Comparison of ENCODE assay signal across 30 cellular contexts in the genomic region with DNA sequence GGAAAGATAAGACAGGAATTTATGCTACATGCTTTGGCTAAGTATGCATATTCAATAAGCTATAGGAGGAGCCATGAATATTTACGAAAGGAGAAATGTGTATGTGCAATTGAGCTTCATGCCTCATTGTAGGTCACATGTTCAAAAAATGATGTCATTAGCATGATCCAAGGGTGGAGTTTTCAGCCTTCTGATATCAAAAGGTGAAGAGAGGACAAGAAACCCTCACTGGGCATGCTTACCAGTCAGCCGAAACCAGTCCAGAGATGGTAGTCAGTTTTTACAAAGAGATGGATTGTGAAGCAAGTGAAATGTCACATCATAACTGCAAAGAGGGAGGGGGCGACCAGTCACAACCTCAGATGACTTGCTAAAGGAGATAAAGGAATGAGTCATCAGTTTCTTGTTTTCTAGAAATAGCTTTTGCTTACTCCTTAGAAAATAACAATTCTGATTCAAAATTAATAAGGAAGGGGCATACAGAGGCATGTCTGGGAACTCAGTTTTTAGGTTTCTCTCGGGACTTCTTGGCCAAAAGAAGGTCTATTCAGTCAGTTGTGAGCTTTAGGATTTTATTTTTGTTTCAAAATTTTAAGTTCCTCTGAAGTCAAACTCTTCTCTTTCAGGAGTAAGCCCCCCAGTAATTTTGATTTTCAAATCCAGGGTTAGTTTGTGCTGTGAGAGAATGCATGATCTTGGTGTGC.
DNase-seq lines count a peak whose midpoint lies in the region; ATAC-seq and TF ChIP-seq lines count a peak whose summit lies in the region.
"Had no signal": no experiment of that assay in that cellular context is flagged by ENCODE, and none has a peak within 500 bp of the region (broad histone marks: within the 10 kb centered on the region; RNA-seq: fewer than 3 reads in every experiment).

No MANE protein-coding gene starts in this region.

- no TSS peak for BruUV-seq in PC-3 (replicated peaks; lab: Mats Ljungman, UMichigan)

- CTCF ChIA-PET in HEK293 (lab: Yijun Ruan, JAX) (no interaction called here), PC-3 (lab: Charles Lee) (no interaction called here)

- peak; percentile 3 for DNase-seq in GM13977 (ENCODE audit: low spot score)
- peak; percentile 9 for DNase-seq in PC-3
- peak; percentile 12 for DNase-seq in hepatocyte (ENCODE audit: low spot score)
- DNase-seq in activated CD4-positive, CD25-positive, alpha-beta regulatory T cell (lab: John Stamatoyannopoulos, UW) = no peak
- DNase-seq in T-helper 9 cell = no peak
- DNase-seq in NOMO-1 (lab: John Stamatoyannopoulos, UW; ENCODE audit: unreplicated experiment in 2 of 2) = no peak
- DNase-seq: activated CD4-positive, alpha-beta T cell treated with anti-CD3 and anti-CD28 coated beads, Interleukin-2, amount 10 ng/mL, durations not matched to agents 7 days and 5 days; activated gamma-delta T cell; activated naive CD8-positive, alpha-beta T cell treated with anti-CD3 and anti-CD28 coated beads, Interleukin-2, amount 50 U/mL, for 24 hours; activated T-cell treated with anti-CD3 and anti-CD28 coated beads, Interleukin-2, amount 50 U/mL, for 24 hours; CD4-positive, alpha-beta T cell; central memory CD4-positive, alpha-beta T cell; DMS 273 treated with DMSO at 0.1 percent for 48 hours; gastrocnemius medialis; left ventricle myocardium superior; MM.1S; naive thymus-derived CD4-positive, alpha-beta T cell; NCI-H1417; NCI-H2029 treated with DMSO at 0.1 percent for 48 hours; NCI-H748 treated with DMSO at 0.1 percent for 48 hours; occipital lobe; psoas muscle; stimulated activated CD4-positive, alpha-beta T cell treated with anti-CD3 and anti-CD28 coated beads, Interleukin-15, amount 100 ng/mL, for 24 hours; stimulated activated naive CD8-positive, alpha-beta T cell treated with anti-CD3 and anti-CD28 coated beads, Interleukin-15, Interleukin-2, amounts not matched to agents 100 U/mL and 50 U/mL, for 24 hours; testis; uterus; WERI-Rb-1 had no signal

- ATAC-seq in PC-3 (0 out of 2 replicates have a peak, but pooled peaks have one; percentile 15), HG03196 (IDR thresholded peaks at IDR 0.05; ENCODE audit: unreplicated experiment) (no peak)
- ATAC-seq: activated naive CD8-positive, alpha-beta T cell treated with anti-CD3 and anti-CD28 coated beads, Interleukin-2, amount 50 U/mL, for 24 hours; gastrocnemius medialis; left ventricle myocardium superior; naive thymus-derived CD4-positive, alpha-beta T cell; psoas muscle; SK-N-SH treated with all-trans-retinoic acid at 6 μM for 48 hours; stimulated activated naive CD8-positive, alpha-beta T cell treated with anti-CD3 and anti-CD28 coated beads, Interleukin-15, Interleukin-2, amounts not matched to agents 100 U/mL and 50 U/mL, for 24 hours had no signal

- intact Hi-C loops in PC-3 (cut with micrococcal nuclease) = no loop called here

- in situ Hi-C loops in GM13977 (cut with MboI; ENCODE audit: low pct_unique_long_range_greater_than_20kb, low sequenced_read_pairs, unreplicated experiment) = no loop called here

- TF ChIP-seq CTCF in GM13977 (IDR thresholded peaks at IDR 0.05; ENCODE audit: extremely low read depth, insufficient read depth, missing control alignments) = no peak
- no peak for TF ChIP-seq CTCF in HEK293 (tag by site-specific recombination; IDR thresholded peaks at IDR 0.05)
- no peak for TF ChIP-seq CTCF in PC-3 (conservative IDR thresholded peaks at IDR 0.05; ENCODE audit: low read depth, low read length)
- no peak for TF ChIP-seq CTCF in hepatocyte (IDR thresholded peaks at IDR 0.05; ENCODE audit: poor library complexity)

- H3K9me3 ChIP-seq in HEK293 (ENCODE audit: control insufficient read depth, insufficient read depth, low read depth, low read length) = no peaks in the 10 kb centered on the region
- H3K9me3 ChIP-seq in PC-3 (ENCODE audit: low read length) = no peaks in the 10 kb centered on the region
- H3K9me3 ChIP-seq in hepatocyte (ENCODE audit: low read depth) = no peaks in the 10 kb centered on the region
- H3K9me3 ChIP-seq: gastrocnemius medialis, psoas muscle, testis, uterus had no signal

- H3K4me2 ChIP-seq in PC-3 (ENCODE audit: low read length) = no peak overlapping the region
- no peak overlapping the region for H3K4me2 ChIP-seq in hepatocyte

- H3K4me1 ChIP-seq in HEK293 (ENCODE audit: control insufficient read depth, insufficient read depth, low read length) (no peaks in the 10 kb centered on the region), PC-3 (ENCODE audit: insufficient read depth, low read length) (peaks cover 5% of the 10 kb centered on the region; the same call in 1 of the 2 replicates), hepatocyte (ENCODE audit: insufficient read depth) (no peaks in the 10 kb centered on the region)
- H3K4me1 ChIP-seq: gastrocnemius medialis, psoas muscle, testis, uterus had no signal

- H2AFZ ChIP-seq in PC-3 (ENCODE audit: low read length) (no peak overlapping the region), hepatocyte (no peak overlapping the region)

- H3K27ac ChIP-seq in HEK293 (ENCODE audit: extremely low read depth, low read depth, low read length) (no peak overlapping the region), PC-3 (ENCODE audit: low read length) (no peak overlapping the region), hepatocyte (peak overlapping the region; percentile 22)
- H3K27ac ChIP-seq: gastrocnemius medialis, psoas muscle, testis, uterus, WERI-Rb-1 had no signal

- no peak overlapping the region for H3K9ac ChIP-seq in PC-3 (ENCODE audit: low read length)

- H3K27me3 ChIP-seq in PC-3 (ENCODE audit: low read length) (peaks cover 10% of the 10 kb centered on the region; the same call in 1 of the 2 replicates), hepatocyte (no peaks in the 10 kb centered on the region)
- H3K27me3 ChIP-seq: gastrocnemius medialis, testis, uterus had no signal

- H3K36me3 ChIP-seq in HEK293 (ENCODE audit: control insufficient read depth in 2 of 2, insufficient read depth in 1 of 2, low read length in 2 of 2) (no peaks in the 10 kb centered on the region), PC-3 (ENCODE audit: low read depth, low read length) (no peaks in the 10 kb centered on the region), hepatocyte (replicated peaks; ENCODE audit: insufficient read depth, low read depth) (no peaks in the 10 kb centered on the region)
- H3K36me3 ChIP-seq: gastrocnemius medialis, uterus, WERI-Rb-1 had no signal

- H3K79me2 ChIP-seq in PC-3 (ENCODE audit: low read length) = no peaks in the 10 kb centered on the region
- no peaks in the 10 kb centered on the region for H3K79me2 ChIP-seq in hepatocyte

- no peaks in the 10 kb centered on the region for H3K9me2 ChIP-seq in PC-3 (replicated peaks; ENCODE audit: low read length)
- no peaks in the 10 kb centered on the region for H3K9me2 ChIP-seq in hepatocyte (replicated peaks; ENCODE audit: insufficient read depth)

- H3K4me3 ChIP-seq in HEK293 (ENCODE audit: low read depth, low read length) = no peak overlapping the region
- H3K4me3 ChIP-seq in PC-3 (ENCODE audit: low read length) = no peak overlapping the region
- H3K4me3 ChIP-seq in hepatocyte = no peak overlapping the region
- H3K4me3 ChIP-seq: gastrocnemius medialis, psoas muscle, testis, uterus had no signal

- POLR2A ChIA-PET in HEK293 (lab: Yijun Ruan, JAX) (no interaction called here), PC-3 (lab: Charles Lee; ENCODE audit: unreplicated experiment) (no interaction called here)

- H4K20me1 ChIP-seq in PC-3 (ENCODE audit: low read length) (no peaks in the 10 kb centered on the region), hepatocyte (ENCODE audit: insufficient read depth, poor library complexity, severe bottlenecking) (no peaks in the 10 kb centered on the region)

- WGBS in hepatocyte (ENCODE audit: low lambda C conversion rate, missing lambda C conversion rate) = 87% methylated on average over 4 of the region's 4 CpGs

- no peaks in the 10 kb centered on the region for H3F3A ChIP-seq in PC-3 (ENCODE audit: low read length, unreplicated experiment)

TF ChIP-seq in HEK293, 187 proteins besides CTCF, POLR2A, EP300 and RAD21:
- TF ChIP-seq ZNF335 (tag by site-specific recombination; conservative IDR thresholded peaks at IDR 0.05) = no peak
- TF ChIP-seq ZBTB21 (tag by site-specific recombination; IDR thresholded peaks at IDR 0.05) = 0 out of 2 replicates have a peak, but pooled peaks have one; percentile 12
- TF ChIP-seq ATF2 (tag by site-specific recombination; IDR thresholded peaks at IDR 0.05; ENCODE audit: low read depth) = peak; percentile 64; the same call in 1 of the 2 replicates
- no peak for TF ChIP-seq ZNF404 (tag by site-specific recombination; IDR thresholded peaks at IDR 0.05)

Comparison
In these comparisons a context has a peak if more than half of its experiments do, and no peak if none do; other contexts are left out.
1. DNase-seq: peak in GM13977 (single experiment), PC-3 (single experiment) and hepatocyte (single experiment); none in activated CD4-positive, CD25-positive, alpha-beta regulatory T cell (0 of 4), T-helper 9 cell (single experiment) and NOMO-1 (0 of 2).